In genomic region chr11:2480874-2481220, GRCh38 we compare ENCODE assay signal across 12 cellular contexts. TPM values are rescaled to one million over a fixed set of nuclear protein-coding genes. Genes with fewer than 3 reads are reported as not detected.
DNase-seq lines count a peak whose midpoint lies in the region; ATAC-seq and TF ChIP-seq lines count a peak whose summit lies in the region.
"Had no signal": no experiment of that assay in that cellular context is flagged by ENCODE, and none has a peak within 500 bp of the region (broad histone marks: within the 10 kb centered on the region; RNA-seq: fewer than 3 reads in every experiment).

No MANE protein-coding gene starts in this region.

- H3K9me3 ChIP-seq in right lobe of liver = no peaks in the 10 kb centered on the region

- TF ChIP-seq CTCF in GM10266 (IDR thresholded peaks at IDR 0.05; ENCODE audit: control insufficient read depth, insufficient read depth, low read depth, missing control alignments) = no peak
- no peak for TF ChIP-seq CTCF in VCaP (conservative IDR thresholded peaks at IDR 0.05)
- TF ChIP-seq CTCF in right lobe of liver (IDR thresholded peaks at IDR 0.05) = no peak

- no peak for TF ChIP-seq POLR2A in right lobe of liver (IDR thresholded peaks at IDR 0.05)

- no peaks in the 10 kb centered on the region for H3K4me1 ChIP-seq in right lobe of liver

- no peaks in the 10 kb centered on the region for H3K36me3 ChIP-seq in right lobe of liver
- H3K36me3 ChIP-seq: esophagus squamous epithelium had no signal

- intact Hi-C loops in right lobe of liver (cut with DNase I) = no loop called here

- no peak overlapping the region for H3K4me3 ChIP-seq in right lobe of liver

- WGBS in right lobe of liver (ENCODE audit: insufficient coverage, low coverage, low lambda C conversion rate, missing lambda C conversion rate) = 44% methylated on average over 7 of the region's 7 CpGs

- DNase-seq in AML-193 (lab: John Stamatoyannopoulos, UW) = peak; percentile 84 to 88
- DNase-seq in GM10266 (ENCODE audit: extremely low spot score) = peak; percentile 7
- no peak for DNase-seq in right lobe of liver
- DNase-seq in GM19240 (ENCODE audit: insufficient read length, low spot score) = no peak
- DNase-seq in LoVo (ENCODE audit: low spot score) = no peak
- DNase-seq: CD8-positive, alpha-beta memory T cell; esophagus squamous epithelium; NCI-H1436 treated with DMSO at 0.1 percent for 48 hours had no signal

- no peaks in the 10 kb centered on the region for H3K27me3 ChIP-seq in right lobe of liver

- H3K27ac ChIP-seq in VCaP = peak overlapping the region; percentile 90
- no peak overlapping the region for H3K27ac ChIP-seq in right lobe of liver

- ATAC-seq in right lobe of liver = peak in 3 of 4 donors; percentile 60 to 74 (median 65)
- ATAC-seq in GM19328 (IDR thresholded peaks at IDR 0.05; ENCODE audit: unreplicated experiment) = no peak
- no peak for ATAC-seq in GM21526 (IDR thresholded peaks at IDR 0.05; ENCODE audit: low FRiP score, unreplicated experiment)

RNA-seq across cellular contexts. Expression of gene KCNQ1, which starts 36.0 kb away (rescaled TPM):
- 1 to 10 TPM in 4 of 6 experiments, under 1 TPM in 2; 0.61 to 2.4 (median 1.8) TPM for total RNA-seq in right lobe of liver

RNA-seq across cellular contexts. Expression of gene TRPM5, which starts 36.5 kb away (rescaled TPM):
- not detected for total RNA-seq in right lobe of liver
- total RNA-seq: CD8-positive, alpha-beta memory T cell; esophagus squamous epithelium; T-helper 1 cell treated with Interleukin-12 subunit alpha and Interleukin-12 subunit beta and Interleukin-4 antibody, amounts not matched to agents 30 ng/mL and 1 ng/mL, for 36 hours had no signal

Comparison
In these comparisons a context has a peak if more than half of its experiments do, and no peak if none do; other contexts are left out.
1. DNase-seq: peak in AML-193 (2 of 2) and GM10266 (single experiment); none in right lobe of liver (0 of 3), GM19240 (single experiment) and LoVo (single experiment).
2. ATAC-seq: peak in right lobe of liver (3 of 4); none in GM19328 (single experiment) and GM21526 (single experiment).